ENCODE assay signal across 1 cellular context in the genomic region with DNA sequence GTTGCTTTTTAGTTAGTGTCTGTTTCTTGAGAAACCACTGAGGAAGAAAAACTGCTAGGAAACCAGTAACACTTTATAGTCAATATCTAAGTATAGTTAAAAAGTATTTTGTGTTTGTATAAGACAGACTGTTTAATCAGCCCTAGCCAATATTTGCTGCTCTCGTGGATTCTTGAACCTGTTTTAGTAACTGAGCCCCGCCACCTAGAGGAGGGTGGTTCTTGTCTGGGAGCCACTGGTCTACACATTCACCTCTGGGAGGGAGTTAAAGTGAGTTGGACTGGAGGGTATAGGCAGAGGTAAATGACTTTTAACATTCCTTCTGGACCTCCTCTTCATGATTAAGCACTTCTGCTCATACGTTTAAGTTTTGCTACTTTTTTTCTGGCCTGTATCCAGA.
TF ChIP-seq lines count a peak whose summit lies in the region.

No MANE protein-coding gene starts in this region.

TF ChIP-seq in HCT116, 20 proteins besides CTCF, POLR2A, EP300 and RAD21:
- TF ChIP-seq, protein P1, sequence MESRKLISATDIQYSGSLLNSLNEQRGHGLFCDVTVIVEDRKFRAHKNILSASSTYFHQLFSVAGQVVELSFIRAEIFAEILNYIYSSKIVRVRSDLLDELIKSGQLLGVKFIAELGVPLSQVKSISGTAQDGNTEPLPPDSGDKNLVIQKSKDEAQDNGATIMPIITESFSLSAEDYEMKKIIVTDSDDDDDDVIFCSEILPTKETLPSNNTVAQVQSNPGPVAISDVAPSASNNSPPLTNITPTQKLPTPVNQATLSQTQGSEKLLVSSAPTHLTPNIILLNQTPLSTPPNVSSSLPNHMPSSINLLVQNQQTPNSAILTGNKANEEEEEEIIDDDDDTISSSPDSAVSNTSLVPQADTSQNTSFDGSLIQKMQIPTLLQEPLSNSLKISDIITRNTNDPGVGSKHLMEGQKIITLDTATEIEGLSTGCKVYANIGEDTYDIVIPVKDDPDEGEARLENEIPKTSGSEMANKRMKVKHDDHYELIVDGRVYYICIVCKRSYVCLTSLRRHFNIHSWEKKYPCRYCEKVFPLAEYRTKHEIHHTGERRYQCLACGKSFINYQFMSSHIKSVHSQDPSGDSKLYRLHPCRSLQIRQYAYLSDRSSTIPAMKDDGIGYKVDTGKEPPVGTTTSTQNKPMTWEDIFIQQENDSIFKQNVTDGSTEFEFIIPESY (IDR thresholded peaks at IDR 0.05; ENCODE audit: extremely low read depth, insufficient replicate concordance, low read length): no peak
- TF ChIP-seq REST (IDR thresholded peaks at IDR 0.05; ENCODE audit: low read depth) (no peak), EGR1 (IDR thresholded peaks at IDR 0.05; ENCODE audit: low read depth) (no peak), SRF (IDR thresholded peaks at IDR 0.05; ENCODE audit: low read depth) (no peak), CBX3 (IDR thresholded peaks at IDR 0.05; ENCODE audit: low read depth) (no peak), CEBPB (IDR thresholded peaks at IDR 0.05; ENCODE audit: low read depth) (no peak), ZFX (IDR thresholded peaks at IDR 0.05) (no peak), EZH2 (IDR thresholded peaks at IDR 0.05) (no peak), SIN3A (IDR thresholded peaks at IDR 0.05; ENCODE audit: low read depth) (no peak), ZNF274 (IDR thresholded peaks at IDR 0.05; ENCODE audit: low read depth, low read length) (no peak), YY1 (IDR thresholded peaks at IDR 0.05; ENCODE audit: extremely low read depth, insufficient replicate concordance, low read depth, low read length) (no peak), FOSL1 (IDR thresholded peaks at IDR 0.05; ENCODE audit: low read depth) (no peak)
